ENCODE assay signal across 1 cellular context in the genomic region with DNA sequence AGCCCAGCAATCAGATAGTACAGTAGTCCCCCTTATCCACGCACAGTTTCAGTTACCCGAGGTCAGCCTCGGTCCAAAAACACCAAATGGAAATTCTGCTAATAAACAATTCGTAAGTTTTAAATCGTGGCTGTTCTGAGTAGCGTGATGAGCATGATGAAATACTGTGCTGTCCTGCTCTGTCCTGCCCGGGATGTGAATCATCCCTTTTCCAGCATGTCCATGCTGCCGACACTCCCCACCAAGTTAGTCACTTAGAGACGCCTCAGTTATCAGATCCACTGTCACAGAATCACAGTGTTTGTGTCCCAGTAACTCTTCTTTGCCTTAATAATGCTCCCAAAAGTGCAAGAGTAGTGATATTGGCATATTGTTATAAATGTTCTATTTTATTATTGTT.
TF ChIP-seq lines count a peak whose summit lies in the region.

No MANE protein-coding gene starts in this region.

TF ChIP-seq in GM23338, 12 proteins besides CTCF, POLR2A, EP300 and RAD21 (continued from another document):
- TF ChIP-seq, protein P1, sequence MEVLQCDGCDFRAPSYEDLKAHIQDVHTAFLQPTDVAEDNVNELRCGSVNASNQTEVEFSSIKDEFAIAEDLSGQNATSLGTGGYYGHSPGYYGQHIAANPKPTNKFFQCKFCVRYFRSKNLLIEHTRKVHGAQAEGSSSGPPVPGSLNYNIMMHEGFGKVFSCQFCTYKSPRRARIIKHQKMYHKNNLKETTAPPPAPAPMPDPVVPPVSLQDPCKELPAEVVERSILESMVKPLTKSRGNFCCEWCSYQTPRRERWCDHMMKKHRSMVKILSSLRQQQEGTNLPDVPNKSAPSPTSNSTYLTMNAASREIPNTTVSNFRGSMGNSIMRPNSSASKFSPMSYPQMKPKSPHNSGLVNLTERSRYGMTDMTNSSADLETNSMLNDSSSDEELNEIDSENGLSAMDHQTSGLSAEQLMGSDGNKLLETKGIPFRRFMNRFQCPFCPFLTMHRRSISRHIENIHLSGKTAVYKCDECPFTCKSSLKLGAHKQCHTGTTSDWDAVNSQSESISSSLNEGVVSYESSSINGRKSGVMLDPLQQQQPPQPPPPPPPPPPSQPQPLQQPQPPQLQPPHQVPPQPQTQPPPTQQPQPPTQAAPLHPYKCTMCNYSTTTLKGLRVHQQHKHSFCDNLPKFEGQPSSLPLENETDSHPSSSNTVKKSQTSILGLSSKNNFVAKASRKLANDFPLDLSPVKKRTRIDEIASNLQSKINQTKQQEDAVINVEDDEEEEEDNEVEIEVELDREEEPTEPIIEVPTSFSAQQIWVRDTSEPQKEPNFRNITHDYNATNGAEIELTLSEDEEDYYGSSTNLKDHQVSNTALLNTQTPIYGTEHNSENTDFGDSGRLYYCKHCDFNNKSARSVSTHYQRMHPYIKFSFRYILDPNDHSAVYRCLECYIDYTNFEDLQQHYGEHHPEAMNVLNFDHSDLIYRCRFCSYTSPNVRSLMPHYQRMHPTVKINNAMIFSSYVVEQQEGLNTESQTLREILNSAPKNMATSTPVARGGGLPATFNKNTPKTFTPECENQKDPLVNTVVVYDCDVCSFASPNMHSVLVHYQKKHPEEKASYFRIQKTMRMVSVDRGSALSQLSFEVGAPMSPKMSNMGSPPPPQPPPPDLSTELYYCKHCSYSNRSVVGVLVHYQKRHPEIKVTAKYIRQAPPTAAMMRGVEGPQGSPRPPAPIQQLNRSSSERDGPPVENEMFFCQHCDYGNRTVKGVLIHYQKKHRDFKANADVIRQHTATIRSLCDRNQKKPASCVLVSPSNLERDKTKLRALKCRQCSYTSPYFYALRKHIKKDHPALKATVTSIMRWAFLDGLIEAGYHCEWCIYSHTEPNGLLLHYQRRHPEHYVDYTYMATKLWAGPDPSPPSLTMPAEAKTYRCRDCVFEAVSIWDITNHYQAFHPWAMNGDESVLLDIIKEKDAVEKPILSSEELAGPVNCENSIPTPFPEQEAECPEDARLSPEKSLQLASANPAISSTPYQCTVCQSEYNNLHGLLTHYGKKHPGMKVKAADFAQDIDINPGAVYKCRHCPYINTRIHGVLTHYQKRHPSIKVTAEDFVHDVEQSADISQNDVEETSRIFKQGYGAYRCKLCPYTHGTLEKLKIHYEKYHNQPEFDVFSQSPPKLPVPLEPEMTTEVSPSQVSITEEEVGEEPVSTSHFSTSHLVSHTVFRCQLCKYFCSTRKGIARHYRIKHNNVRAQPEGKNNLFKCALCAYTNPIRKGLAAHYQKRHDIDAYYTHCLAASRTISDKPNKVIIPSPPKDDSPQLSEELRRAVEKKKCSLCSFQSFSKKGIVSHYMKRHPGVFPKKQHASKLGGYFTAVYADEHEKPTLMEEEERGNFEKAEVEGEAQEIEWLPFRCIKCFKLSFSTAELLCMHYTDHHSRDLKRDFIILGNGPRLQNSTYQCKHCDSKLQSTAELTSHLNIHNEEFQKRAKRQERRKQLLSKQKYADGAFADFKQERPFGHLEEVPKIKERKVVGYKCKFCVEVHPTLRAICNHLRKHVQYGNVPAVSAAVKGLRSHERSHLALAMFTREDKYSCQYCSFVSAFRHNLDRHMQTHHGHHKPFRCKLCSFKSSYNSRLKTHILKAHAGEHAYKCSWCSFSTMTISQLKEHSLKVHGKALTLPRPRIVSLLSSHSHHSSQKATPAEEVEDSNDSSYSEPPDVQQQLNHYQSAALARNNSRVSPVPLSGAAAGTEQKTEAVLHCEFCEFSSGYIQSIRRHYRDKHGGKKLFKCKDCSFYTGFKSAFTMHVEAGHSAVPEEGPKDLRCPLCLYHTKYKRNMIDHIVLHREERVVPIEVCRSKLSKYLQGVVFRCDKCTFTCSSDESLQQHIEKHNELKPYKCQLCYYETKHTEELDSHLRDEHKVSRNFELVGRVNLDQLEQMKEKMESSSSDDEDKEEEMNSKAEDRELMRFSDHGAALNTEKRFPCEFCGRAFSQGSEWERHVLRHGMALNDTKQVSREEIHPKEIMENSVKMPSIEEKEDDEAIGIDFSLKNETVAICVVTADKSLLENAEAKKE (CRISPR knock-in tag; IDR thresholded peaks at IDR 0.05): no peak
- TF ChIP-seq, protein P2, sequence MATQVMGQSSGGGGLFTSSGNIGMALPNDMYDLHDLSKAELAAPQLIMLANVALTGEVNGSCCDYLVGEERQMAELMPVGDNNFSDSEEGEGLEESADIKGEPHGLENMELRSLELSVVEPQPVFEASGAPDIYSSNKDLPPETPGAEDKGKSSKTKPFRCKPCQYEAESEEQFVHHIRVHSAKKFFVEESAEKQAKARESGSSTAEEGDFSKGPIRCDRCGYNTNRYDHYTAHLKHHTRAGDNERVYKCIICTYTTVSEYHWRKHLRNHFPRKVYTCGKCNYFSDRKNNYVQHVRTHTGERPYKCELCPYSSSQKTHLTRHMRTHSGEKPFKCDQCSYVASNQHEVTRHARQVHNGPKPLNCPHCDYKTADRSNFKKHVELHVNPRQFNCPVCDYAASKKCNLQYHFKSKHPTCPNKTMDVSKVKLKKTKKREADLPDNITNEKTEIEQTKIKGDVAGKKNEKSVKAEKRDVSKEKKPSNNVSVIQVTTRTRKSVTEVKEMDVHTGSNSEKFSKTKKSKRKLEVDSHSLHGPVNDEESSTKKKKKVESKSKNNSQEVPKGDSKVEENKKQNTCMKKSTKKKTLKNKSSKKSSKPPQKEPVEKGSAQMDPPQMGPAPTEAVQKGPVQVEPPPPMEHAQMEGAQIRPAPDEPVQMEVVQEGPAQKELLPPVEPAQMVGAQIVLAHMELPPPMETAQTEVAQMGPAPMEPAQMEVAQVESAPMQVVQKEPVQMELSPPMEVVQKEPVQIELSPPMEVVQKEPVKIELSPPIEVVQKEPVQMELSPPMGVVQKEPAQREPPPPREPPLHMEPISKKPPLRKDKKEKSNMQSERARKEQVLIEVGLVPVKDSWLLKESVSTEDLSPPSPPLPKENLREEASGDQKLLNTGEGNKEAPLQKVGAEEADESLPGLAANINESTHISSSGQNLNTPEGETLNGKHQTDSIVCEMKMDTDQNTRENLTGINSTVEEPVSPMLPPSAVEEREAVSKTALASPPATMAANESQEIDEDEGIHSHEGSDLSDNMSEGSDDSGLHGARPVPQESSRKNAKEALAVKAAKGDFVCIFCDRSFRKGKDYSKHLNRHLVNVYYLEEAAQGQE (IDR thresholded peaks at IDR 0.05; ENCODE audit: unreplicated experiment): no peak
- no peak for TF ChIP-seq STAT1 (IDR thresholded peaks at IDR 0.05; ENCODE audit: unreplicated experiment)
- TF ChIP-seq, protein P3, sequence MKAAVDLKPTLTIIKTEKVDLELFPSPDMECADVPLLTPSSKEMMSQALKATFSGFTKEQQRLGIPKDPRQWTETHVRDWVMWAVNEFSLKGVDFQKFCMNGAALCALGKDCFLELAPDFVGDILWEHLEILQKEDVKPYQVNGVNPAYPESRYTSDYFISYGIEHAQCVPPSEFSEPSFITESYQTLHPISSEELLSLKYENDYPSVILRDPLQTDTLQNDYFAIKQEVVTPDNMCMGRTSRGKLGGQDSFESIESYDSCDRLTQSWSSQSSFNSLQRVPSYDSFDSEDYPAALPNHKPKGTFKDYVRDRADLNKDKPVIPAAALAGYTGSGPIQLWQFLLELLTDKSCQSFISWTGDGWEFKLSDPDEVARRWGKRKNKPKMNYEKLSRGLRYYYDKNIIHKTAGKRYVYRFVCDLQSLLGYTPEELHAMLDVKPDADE (IDR thresholded peaks at IDR 0.05): no peak
